ENCODE assay signal across 8 cellular contexts in genomic region chr3:151086484-151087456, GRCh38. TPM values are rescaled to one million over a fixed set of nuclear protein-coding genes. Genes with fewer than 3 reads are reported as not detected.
DNase-seq lines count a peak whose midpoint lies in the region; ATAC-seq and TF ChIP-seq lines count a peak whose summit lies in the region.

No MANE protein-coding gene starts in this region.

- H3K36me3 ChIP-seq in HUES6 (ENCODE audit: control insufficient read depth, insufficient read depth, low read length) (no peaks in the 10 kb centered on the region), OCI-LY1 (ENCODE audit: insufficient read depth, low read length) (peaks cover 4% of the 10 kb centered on the region; the same call in 1 of the 2 replicates)

- peak; percentile 79 for ATAC-seq in GM21381 (IDR thresholded peaks at IDR 0.05; ENCODE audit: unreplicated experiment)
- ATAC-seq in naive thymus-derived CD8-positive, alpha-beta T cell: peak; percentile 87 to 89
- ATAC-seq in stimulated activated memory B cell treated with anti-CD40 and anti-IgM and Interleukin-4, amounts not matched to agents 10 μg/mL and 1 μg/mL and 100 μg/mL, for 72 hours: peak; percentile 80

- H3K4me2 ChIP-seq in OCI-LY1 (ENCODE audit: low read length): peak overlapping the region; percentile 73

- no peaks in the 10 kb centered on the region for H3K79me2 ChIP-seq in OCI-LY1 (ENCODE audit: insufficient read depth, low read length)

- H3K9me3 ChIP-seq in HUES6 (ENCODE audit: control insufficient read depth, insufficient read depth, low read depth, low read length) (no peaks in the 10 kb centered on the region), OCI-LY1 (ENCODE audit: low read length) (no peaks in the 10 kb centered on the region)

- POLR2A ChIA-PET in naive thymus-derived CD8-positive, alpha-beta T cell (lab: Charles Lee): interaction anchor here (0.6 to 3.2 kb wide), 5 partner anchors 27 to 352 kb away, joined by 3 to 16 read pairs (median 3); no protein-coding TSS in a partner anchor

- no peaks in the 10 kb centered on the region for H3K9me3 Mint-ChIP-seq in naive thymus-derived CD8-positive, alpha-beta T cell
- no peaks in the 10 kb centered on the region for H3K9me3 Mint-ChIP-seq in stimulated activated memory B cell treated with anti-CD40 and anti-IgM and Interleukin-4, amounts not matched to agents 10 μg/mL and 1 μg/mL and 100 μg/mL, for 72 hours

- no peak overlapping the region for H2AFZ ChIP-seq in OCI-LY1 (ENCODE audit: low read length)

- TF ChIP-seq CTCF in OCI-LY1 (IDR thresholded peaks at IDR 0.05; ENCODE audit: low read length) (peak; percentile 66), fibroblast of mammary gland (conservative IDR thresholded peaks at IDR 0.05; ENCODE audit: control insufficient read depth, insufficient read depth, low read depth, low read length) (peak; percentile 55)

- peaks cover 15 to 39% (median 30%) of the 10 kb centered on the region in 5 donors for H3K27me3 Mint-ChIP-seq in naive thymus-derived CD8-positive, alpha-beta T cell
- H3K27me3 Mint-ChIP-seq in stimulated activated memory B cell treated with anti-CD40 and anti-IgM and Interleukin-4, amounts not matched to agents 10 μg/mL and 1 μg/mL and 100 μg/mL, for 72 hours: peaks cover 36% of the 10 kb centered on the region

- H3K36me3 Mint-ChIP-seq in naive thymus-derived CD8-positive, alpha-beta T cell: no peaks in the 10 kb centered on the region
- H3K36me3 Mint-ChIP-seq in stimulated activated memory B cell treated with anti-CD40 and anti-IgM and Interleukin-4, amounts not matched to agents 10 μg/mL and 1 μg/mL and 100 μg/mL, for 72 hours: no peaks in the 10 kb centered on the region

- peak overlapping the region; percentile 85 to 95 (median 92) for H3K4me3 Mint-ChIP-seq in naive thymus-derived CD8-positive, alpha-beta T cell
- H3K4me3 Mint-ChIP-seq in stimulated activated memory B cell treated with anti-CD40 and anti-IgM and Interleukin-4, amounts not matched to agents 10 μg/mL and 1 μg/mL and 100 μg/mL, for 72 hours: peak overlapping the region; percentile 80

- peaks cover 18% of the 10 kb centered on the region for H3K4me1 ChIP-seq in HUES6 (ENCODE audit: control insufficient read depth, insufficient read depth, low read length)
- H3K4me1 ChIP-seq in OCI-LY1 (ENCODE audit: insufficient read depth, low read length, severe bottlenecking): peaks cover 18% of the 10 kb centered on the region

- H3K9ac ChIP-seq in HUES6 (ENCODE audit: low read length): peak overlapping the region; percentile 64
- peak overlapping the region; percentile 76 for H3K9ac ChIP-seq in OCI-LY1 (ENCODE audit: low read length)

- H3K27ac ChIP-seq in HUES6 (ENCODE audit: low read depth, low read length): no peak overlapping the region
- no peak overlapping the region for H3K27ac ChIP-seq in OCI-LY1 (ENCODE audit: low read depth, low read length, poor library complexity, severe bottlenecking)

- H3K27ac Mint-ChIP-seq in naive thymus-derived CD8-positive, alpha-beta T cell: peak overlapping the region in 6 of 10 donors; percentile 24 to 81 (median 64)
- peak overlapping the region; percentile 35 for H3K27ac Mint-ChIP-seq in stimulated activated memory B cell treated with anti-CD40 and anti-IgM and Interleukin-4, amounts not matched to agents 10 μg/mL and 1 μg/mL and 100 μg/mL, for 72 hours

- H3F3A ChIP-seq in OCI-LY1 (ENCODE audit: insufficient read depth, low read length): no peaks in the 10 kb centered on the region

- H3K4me3 ChIP-seq in HUES6 (ENCODE audit: low read depth, low read length) (peak overlapping the region; percentile 83), OCI-LY1 (ENCODE audit: low read depth, low read length, poor library complexity, severe bottlenecking) (peak overlapping the region; percentile 81), fibroblast of mammary gland (ENCODE audit: control insufficient read depth, low read depth, low read length) (peak overlapping the region; percentile 40)

- H3K27me3 ChIP-seq in HUES6 (ENCODE audit: control insufficient read depth, insufficient read depth, low read length) (peaks cover 23% of the 10 kb centered on the region), OCI-LY1 (ENCODE audit: insufficient read depth, low read length) (no peaks in the 10 kb centered on the region)

- DNase-seq in COLO829 (ENCODE audit: low spot score) (peak; percentile 70), fibroblast of mammary gland (ENCODE audit: low read depth) (peak; percentile 77)
- DNase-seq in activated T-helper 1 cell treated with anti-CD3 and anti-CD28 coated beads, Interleukin-2, amount 50 U/mL, for 16 hours (ENCODE audit: low read depth in 1 of 2, low spot score in 1 of 2): peak; percentile 25 to 44
- peak; percentile 37 to 84 (median 63) for DNase-seq in naive thymus-derived CD8-positive, alpha-beta T cell

- H3K4me1 Mint-ChIP-seq in naive thymus-derived CD8-positive, alpha-beta T cell: peaks cover 3 to 12% (median 11%) of the 10 kb centered on the region in 4 donors
- H3K4me1 Mint-ChIP-seq in stimulated activated memory B cell treated with anti-CD40 and anti-IgM and Interleukin-4, amounts not matched to agents 10 μg/mL and 1 μg/mL and 100 μg/mL, for 72 hours: peaks cover 9% of the 10 kb centered on the region

- H3K9me2 ChIP-seq in OCI-LY1 (ENCODE audit: low read depth, low read length): no peaks in the 10 kb centered on the region

- H4K20me1 ChIP-seq in OCI-LY1 (ENCODE audit: insufficient read depth, low read length): no peaks in the 10 kb centered on the region

RNA-seq across cellular contexts. Expression of gene MED12L, which starts 1.3 kb away (rescaled TPM):
- total RNA-seq in naive thymus-derived CD8-positive, alpha-beta T cell: under 1 TPM; 0.29 to 0.66 TPM
- polyA plus RNA-seq in naive thymus-derived CD8-positive, alpha-beta T cell: not detected
